Comparison of ENCODE assay signal across 8 cellular contexts in the genomic region with DNA sequence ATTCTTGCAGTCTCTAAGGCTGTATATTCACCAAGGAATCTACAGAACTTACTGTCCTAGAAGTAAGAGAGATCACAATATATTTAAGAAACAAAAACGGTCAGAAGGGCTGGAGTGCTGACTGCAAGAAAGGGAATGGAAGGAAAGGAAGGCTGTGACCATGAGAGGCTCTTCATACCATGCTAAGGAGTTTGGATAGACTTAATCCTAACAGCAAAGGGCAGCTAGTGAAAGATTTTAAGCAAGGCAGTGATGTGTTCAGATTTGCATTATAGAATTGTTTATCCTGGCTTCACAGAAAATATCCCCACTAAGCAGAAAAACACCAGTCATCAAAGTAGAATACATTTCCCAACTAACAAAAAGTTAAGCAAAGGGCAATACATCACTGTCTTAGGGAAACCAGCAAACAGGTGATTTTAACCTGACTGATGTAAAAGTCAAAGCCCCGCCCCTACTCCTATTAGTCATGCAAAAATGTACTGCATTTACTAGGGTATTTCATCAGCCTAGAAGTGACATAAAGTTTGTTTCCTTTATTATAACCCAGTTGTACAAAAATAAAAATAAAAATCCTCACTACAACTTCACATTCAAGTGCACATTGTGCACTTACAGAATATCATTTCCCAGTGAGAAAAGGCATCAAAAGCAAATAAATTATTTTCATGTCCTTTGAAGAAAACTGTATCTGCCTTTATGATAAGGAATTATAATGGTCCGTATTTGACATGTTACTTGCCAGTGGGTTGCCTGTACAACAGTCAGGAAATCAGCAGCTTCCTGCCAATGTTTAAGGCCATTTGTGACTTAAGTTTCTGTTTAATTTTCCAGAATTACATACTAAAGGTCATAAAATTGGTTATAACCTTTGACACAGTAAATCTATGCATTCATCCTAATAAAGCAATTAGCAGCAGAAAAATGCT. TPM values are rescaled to one million over a fixed set of nuclear protein-coding genes. Genes with fewer than 3 reads are reported as not detected.
DNase-seq lines count a peak whose midpoint lies in the region; ATAC-seq, FAIRE-seq and TF ChIP-seq lines count a peak whose summit lies in the region.

No MANE protein-coding gene starts in this region.

- no peak for TF ChIP-seq CTCF in astrocyte (IDR thresholded peaks at IDR 0.05; ENCODE audit: insufficient read depth, low read depth, low read length)
- no peak for TF ChIP-seq CTCF in nephron (IDR thresholded peaks at IDR 0.05; ENCODE audit: unreplicated experiment in 3 of 3)
- TF ChIP-seq CTCF in esophagus squamous epithelium (IDR thresholded peaks at IDR 0.05) = no peak

- no peak for ATAC-seq in sciatic nerve

- H3K4me3 Mint-ChIP-seq in astrocyte (ENCODE audit: unreplicated experiment) (no peak overlapping the region), nephron (no peak overlapping the region)

- TF ChIP-seq POLR2A in esophagus squamous epithelium (IDR thresholded peaks at IDR 0.05) = no peak

- H3K4me2 ChIP-seq in astrocyte (ENCODE audit: low read length) = no peak overlapping the region

- H3K36me3 Mint-ChIP-seq in astrocyte (ENCODE audit: low read depth, unreplicated experiment) = no peaks in the 10 kb centered on the region
- H3K36me3 Mint-ChIP-seq in nephron (ENCODE audit: low read depth) = no peaks in the 10 kb centered on the region

- peaks cover 96% of the 10 kb centered on the region for H3K79me2 ChIP-seq in astrocyte (ENCODE audit: insufficient read depth, low read length)

- H3K4me1 ChIP-seq in astrocyte (ENCODE audit: insufficient read depth, low read length) (no peaks in the 10 kb centered on the region), esophagus squamous epithelium (peaks cover 0 to 66% (median 0%) of the 10 kb centered on the region in 3 donors)

- peak; percentile 32 for DNase-seq in EL
- peak; percentile 64 for DNase-seq in NCI-H460 (ENCODE audit: extremely low read depth, low read depth)
- no peak for DNase-seq in astrocyte (ENCODE audit: low read depth)
- DNase-seq in D341Med (ENCODE audit: low spot score) = no peak
- no peak for DNase-seq in esophagus squamous epithelium (lab: John Stamatoyannopoulos, UW)
- no peak for DNase-seq in UCSD-AML1 (lab: John Stamatoyannopoulos, UW; ENCODE audit: unreplicated experiment)
- DNase-seq in sciatic nerve (ENCODE audit: low spot score) = no peak

- H3K4me1 Mint-ChIP-seq in astrocyte (ENCODE audit: low read depth, unreplicated experiment) (peaks cover 13% of the 10 kb centered on the region), nephron (peaks cover 23% of the 10 kb centered on the region)

- H3K27me3 ChIP-seq in astrocyte (ENCODE audit: insufficient read depth, low read length) = no peaks in the 10 kb centered on the region
- no peaks in the 10 kb centered on the region for H3K27me3 ChIP-seq in esophagus squamous epithelium

- FAIRE-seq in astrocyte (lab: Jason Lieb, UNC) = no peak

- H3K27ac ChIP-seq in astrocyte (ENCODE audit: low read depth, low read length) = no peak overlapping the region
- no peak overlapping the region for H3K27ac ChIP-seq in esophagus squamous epithelium

- intact Hi-C loops in esophagus squamous epithelium (cut with DNase I) = no loop called here
- intact Hi-C loops in sciatic nerve (cut with DNase I) = no loop called here

- H3K4me3 ChIP-seq in astrocyte (ENCODE audit: insufficient read depth, low read depth, low read length) (no peak overlapping the region), esophagus squamous epithelium (no peak overlapping the region)

- H3K27me3 Mint-ChIP-seq in astrocyte (ENCODE audit: low read depth, unreplicated experiment) (no peaks in the 10 kb centered on the region), nephron (ENCODE audit: low read depth) (no peaks in the 10 kb centered on the region)

- no peaks in the 10 kb centered on the region for H3K9me3 Mint-ChIP-seq in astrocyte (ENCODE audit: unreplicated experiment)
- H3K9me3 Mint-ChIP-seq in nephron = no peaks in the 10 kb centered on the region

- no peak overlapping the region for H2AFZ ChIP-seq in astrocyte (ENCODE audit: low read depth, low read length)

- no peaks in the 10 kb centered on the region for H3K9me3 ChIP-seq in astrocyte (ENCODE audit: insufficient read depth, low read depth, low read length)
- no peaks in the 10 kb centered on the region for H3K9me3 ChIP-seq in esophagus squamous epithelium

- H3K36me3 ChIP-seq in astrocyte (ENCODE audit: insufficient read depth, low read length) (no peaks in the 10 kb centered on the region), esophagus squamous epithelium (no peaks in the 10 kb centered on the region)

- H3K9ac ChIP-seq in astrocyte (ENCODE audit: low read length) = no peak overlapping the region

- H3K27ac Mint-ChIP-seq in astrocyte (ENCODE audit: unreplicated experiment) (peak overlapping the region; percentile 73), nephron (peak overlapping the region in 2 of 3 experiments; percentile 7 to 40)

- H4K20me1 ChIP-seq in astrocyte (ENCODE audit: insufficient read depth, low read length) = peaks cover 77% of the 10 kb centered on the region

- 41 to 51% methylated on average over 3 of the region's 3 CpGs for WGBS in esophagus squamous epithelium, 2 donors

RNA-seq across cellular contexts. Expression of gene JAK1, which starts 17.2 kb away (rescaled TPM):
- total RNA-seq in NCI-H460 (2014; rRNA removed; shearing (Covaris generic)) = 73.5 and 74.8 TPM in 2 replicates
- 26.6 and 27.3 TPM in 2 replicates for polyA plus RNA-seq in NCI-H460 (2014; cell fraction: nucleus; rRNA removed)
- 80.7 and 87.0 TPM in 2 replicates for total RNA-seq in astrocyte
- total RNA-seq in esophagus squamous epithelium = 10 to 100 TPM; 59.7 to 92.7 (median 64.1) TPM
- 90.3 TPM for total RNA-seq in sciatic nerve

Comparison
In these comparisons a context has a peak if more than half of its experiments do, and no peak if none do; other contexts are left out.
1. DNase-seq: peak in EL (single experiment) and NCI-H460 (single experiment); none in astrocyte (single experiment), D341Med (single experiment), esophagus squamous epithelium (single experiment), UCSD-AML1 (single experiment) and sciatic nerve (single experiment).